Comparison of ENCODE assay signal across 28 cellular contexts in the genomic region with DNA sequence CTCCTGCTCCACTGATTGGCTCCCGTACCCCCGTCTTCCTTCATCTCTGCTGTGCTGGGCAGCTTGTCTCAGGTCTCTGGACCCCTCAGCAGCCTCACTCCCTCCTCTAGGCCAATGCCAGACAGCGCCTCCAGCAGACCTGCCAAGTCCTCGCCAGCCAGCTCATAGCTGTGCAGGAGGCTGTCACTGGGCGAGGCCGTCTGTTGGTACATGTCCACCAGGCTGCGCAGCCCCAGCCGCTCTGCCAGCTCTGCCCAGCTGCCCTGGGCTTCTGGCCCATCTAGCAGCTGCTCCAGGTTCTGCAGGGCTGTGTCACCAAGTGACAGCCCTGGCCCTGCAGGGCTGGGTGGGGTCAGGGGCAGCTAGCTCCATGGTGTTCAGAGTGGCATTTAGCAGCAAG. TPM values are rescaled to one million over a fixed set of nuclear protein-coding genes. Genes with fewer than 3 reads are reported as not detected.
"Had no signal": no experiment of that assay in that cellular context is flagged by ENCODE, and none has a peak within 500 bp of the region (broad histone marks: within the 10 kb centered on the region; RNA-seq: fewer than 3 reads in every experiment).

No MANE protein-coding gene starts in this region.

- H3K9me3 ChIP-seq: SJSA1 had no signal

- H3K27ac ChIP-seq: RWPE1, SJSA1 had no signal

- H3K4me3 ChIP-seq: SJSA1 had no signal

- FAIRE-seq: bronchial epithelial cell, TTC549 had no signal

- DNase-seq: activated B cell treated with CpG ODN at 0.5 μM for 24 hours; activated CD4-positive, alpha-beta T cell treated with anti-CD3 and anti-CD28 coated beads for 1 hour; activated CD4-positive, alpha-beta T cell treated with anti-CD3 and anti-CD28 coated beads, Interleukin-2, amount 10 ng/mL, durations not matched to agents 24 days and 14 days; activated CD4-positive, alpha-beta T cell treated with anti-CD3 and anti-CD28 coated beads, Interleukin-2, amount 50 U/mL, for 48 hours; activated effector memory CD4-positive, alpha-beta T cell treated with Interleukin-2 at 50 U/mL for 16 hours; activated naive CD4-positive, alpha-beta T cell; activated T-cell treated with anti-CD3 and anti-CD28 coated beads, Interleukin-2, amount 50 U/mL, for 24 hours; aorta; central memory CD4-positive, alpha-beta T cell; NCI-H1105 treated with DMSO at 0.1 percent for 48 hours; NCI-H1436 treated with DMSO at 0.1 percent for 48 hours; NCI-H187; NCI-H2081; NCI-H226; NCI-H526; NCI-H774; NK-92 treated with Interleukin-12 subunit alpha and Interleukin-12 subunit beta, amount 100 ng/mL, for 24 hours; OCI-M1; SHP77; T-helper 2 cell; T1000 had no signal

- H3K36me3 ChIP-seq: SJSA1 had no signal

- H3K4me1 ChIP-seq: SJSA1 had no signal

- ATAC-seq: activated CD8-positive, alpha-beta memory T cell treated with anti-CD3 and anti-CD28 coated beads, Interleukin-2, amount 10 ng/mL, durations not matched to agents 7 days and 5 days had no signal

- H3K27me3 ChIP-seq: SJSA1 had no signal

RNA-seq across cellular contexts. Expression of a gene that starts 1.9 kb away (rescaled TPM):
- total RNA-seq: activated B cell treated with CpG ODN at 0.5 μM for 24 hours; activated CD4-positive, alpha-beta T cell treated with anti-CD3 and anti-CD28 coated beads, Interleukin-2, amount 10 ng/mL, durations not matched to agents 24 days and 14 days; activated CD8-positive, alpha-beta memory T cell treated with anti-CD3 and anti-CD28 coated beads, Interleukin-2, amount 10 ng/mL, durations not matched to agents 7 days and 5 days; activated T-helper 1 cell treated with anti-CD3 and anti-CD28 coated beads, Interleukin-12 subunit alpha, Interleukin-12 subunit beta, Interleukin-2, Interleukin-4 antibody, amounts not matched to agents 30 ng/mL and 10 ng/mL and 1 ng/mL, durations not matched to agents 14 hours and 24 hours and 36 hours; aorta; NCI-H460; SJSA1 had no signal
- polyA plus RNA-seq: aorta had no signal
